ENCODE assay signal across 1 cellular context in the genomic region with DNA sequence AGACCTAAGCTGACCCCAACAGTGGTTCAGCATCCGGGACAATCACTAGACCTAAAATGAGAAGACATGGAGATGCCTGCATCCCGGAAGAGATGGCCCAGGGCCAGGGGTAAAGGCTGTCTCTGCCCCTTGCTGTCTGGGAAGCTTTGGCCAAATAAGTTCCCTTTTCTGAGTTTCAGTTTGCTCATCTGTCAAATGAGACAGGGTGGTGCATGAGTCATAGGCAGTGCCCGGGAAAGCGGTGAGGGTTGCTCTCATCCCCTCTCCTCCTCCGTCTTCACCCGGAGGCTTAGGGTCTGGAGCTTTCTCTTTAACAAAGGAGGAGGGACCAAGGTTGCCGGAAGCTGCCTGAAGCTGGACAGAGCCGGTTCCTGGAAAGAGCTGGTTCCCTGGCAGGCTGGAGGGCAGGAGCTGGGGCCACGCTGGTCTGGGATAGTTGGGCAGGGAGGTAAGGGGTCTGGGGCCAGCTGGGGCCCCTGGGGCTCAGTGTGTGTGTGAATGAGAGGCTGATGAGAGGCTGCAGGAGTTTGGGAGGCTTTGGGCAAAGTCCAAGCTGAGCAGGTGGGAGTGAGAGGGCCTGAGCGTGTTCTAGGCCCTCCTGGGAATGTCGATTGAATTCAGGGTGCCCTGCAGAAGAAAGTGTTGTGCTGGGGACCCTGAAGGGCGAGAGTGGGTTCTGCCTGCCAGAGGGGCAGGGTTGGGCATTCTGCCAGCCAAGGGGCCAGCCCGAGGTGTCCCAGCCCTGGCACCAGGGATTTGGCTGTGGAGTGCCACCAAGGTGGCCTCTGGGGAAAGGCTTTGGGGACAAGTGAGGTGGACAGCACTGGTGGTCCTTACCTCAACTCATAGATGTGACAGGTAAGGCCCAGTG.
TF ChIP-seq lines count a peak whose summit lies in the region.

A gene with protein sequence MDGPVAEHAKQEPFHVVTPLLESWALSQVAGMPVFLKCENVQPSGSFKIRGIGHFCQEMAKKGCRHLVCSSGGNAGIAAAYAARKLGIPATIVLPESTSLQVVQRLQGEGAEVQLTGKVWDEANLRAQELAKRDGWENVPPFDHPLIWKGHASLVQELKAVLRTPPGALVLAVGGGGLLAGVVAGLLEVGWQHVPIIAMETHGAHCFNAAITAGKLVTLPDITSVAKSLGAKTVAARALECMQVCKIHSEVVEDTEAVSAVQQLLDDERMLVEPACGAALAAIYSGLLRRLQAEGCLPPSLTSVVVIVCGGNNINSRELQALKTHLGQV (plus strand): TSS at position 351 of the 871 bp plus-strand sequence. CDS start 5,603 bp downstream, outside the sequence.

TF ChIP-seq in GM23338, 12 proteins besides CTCF, POLR2A, EP300 and RAD21 (continued from another document):
- TF ChIP-seq, protein P1, sequence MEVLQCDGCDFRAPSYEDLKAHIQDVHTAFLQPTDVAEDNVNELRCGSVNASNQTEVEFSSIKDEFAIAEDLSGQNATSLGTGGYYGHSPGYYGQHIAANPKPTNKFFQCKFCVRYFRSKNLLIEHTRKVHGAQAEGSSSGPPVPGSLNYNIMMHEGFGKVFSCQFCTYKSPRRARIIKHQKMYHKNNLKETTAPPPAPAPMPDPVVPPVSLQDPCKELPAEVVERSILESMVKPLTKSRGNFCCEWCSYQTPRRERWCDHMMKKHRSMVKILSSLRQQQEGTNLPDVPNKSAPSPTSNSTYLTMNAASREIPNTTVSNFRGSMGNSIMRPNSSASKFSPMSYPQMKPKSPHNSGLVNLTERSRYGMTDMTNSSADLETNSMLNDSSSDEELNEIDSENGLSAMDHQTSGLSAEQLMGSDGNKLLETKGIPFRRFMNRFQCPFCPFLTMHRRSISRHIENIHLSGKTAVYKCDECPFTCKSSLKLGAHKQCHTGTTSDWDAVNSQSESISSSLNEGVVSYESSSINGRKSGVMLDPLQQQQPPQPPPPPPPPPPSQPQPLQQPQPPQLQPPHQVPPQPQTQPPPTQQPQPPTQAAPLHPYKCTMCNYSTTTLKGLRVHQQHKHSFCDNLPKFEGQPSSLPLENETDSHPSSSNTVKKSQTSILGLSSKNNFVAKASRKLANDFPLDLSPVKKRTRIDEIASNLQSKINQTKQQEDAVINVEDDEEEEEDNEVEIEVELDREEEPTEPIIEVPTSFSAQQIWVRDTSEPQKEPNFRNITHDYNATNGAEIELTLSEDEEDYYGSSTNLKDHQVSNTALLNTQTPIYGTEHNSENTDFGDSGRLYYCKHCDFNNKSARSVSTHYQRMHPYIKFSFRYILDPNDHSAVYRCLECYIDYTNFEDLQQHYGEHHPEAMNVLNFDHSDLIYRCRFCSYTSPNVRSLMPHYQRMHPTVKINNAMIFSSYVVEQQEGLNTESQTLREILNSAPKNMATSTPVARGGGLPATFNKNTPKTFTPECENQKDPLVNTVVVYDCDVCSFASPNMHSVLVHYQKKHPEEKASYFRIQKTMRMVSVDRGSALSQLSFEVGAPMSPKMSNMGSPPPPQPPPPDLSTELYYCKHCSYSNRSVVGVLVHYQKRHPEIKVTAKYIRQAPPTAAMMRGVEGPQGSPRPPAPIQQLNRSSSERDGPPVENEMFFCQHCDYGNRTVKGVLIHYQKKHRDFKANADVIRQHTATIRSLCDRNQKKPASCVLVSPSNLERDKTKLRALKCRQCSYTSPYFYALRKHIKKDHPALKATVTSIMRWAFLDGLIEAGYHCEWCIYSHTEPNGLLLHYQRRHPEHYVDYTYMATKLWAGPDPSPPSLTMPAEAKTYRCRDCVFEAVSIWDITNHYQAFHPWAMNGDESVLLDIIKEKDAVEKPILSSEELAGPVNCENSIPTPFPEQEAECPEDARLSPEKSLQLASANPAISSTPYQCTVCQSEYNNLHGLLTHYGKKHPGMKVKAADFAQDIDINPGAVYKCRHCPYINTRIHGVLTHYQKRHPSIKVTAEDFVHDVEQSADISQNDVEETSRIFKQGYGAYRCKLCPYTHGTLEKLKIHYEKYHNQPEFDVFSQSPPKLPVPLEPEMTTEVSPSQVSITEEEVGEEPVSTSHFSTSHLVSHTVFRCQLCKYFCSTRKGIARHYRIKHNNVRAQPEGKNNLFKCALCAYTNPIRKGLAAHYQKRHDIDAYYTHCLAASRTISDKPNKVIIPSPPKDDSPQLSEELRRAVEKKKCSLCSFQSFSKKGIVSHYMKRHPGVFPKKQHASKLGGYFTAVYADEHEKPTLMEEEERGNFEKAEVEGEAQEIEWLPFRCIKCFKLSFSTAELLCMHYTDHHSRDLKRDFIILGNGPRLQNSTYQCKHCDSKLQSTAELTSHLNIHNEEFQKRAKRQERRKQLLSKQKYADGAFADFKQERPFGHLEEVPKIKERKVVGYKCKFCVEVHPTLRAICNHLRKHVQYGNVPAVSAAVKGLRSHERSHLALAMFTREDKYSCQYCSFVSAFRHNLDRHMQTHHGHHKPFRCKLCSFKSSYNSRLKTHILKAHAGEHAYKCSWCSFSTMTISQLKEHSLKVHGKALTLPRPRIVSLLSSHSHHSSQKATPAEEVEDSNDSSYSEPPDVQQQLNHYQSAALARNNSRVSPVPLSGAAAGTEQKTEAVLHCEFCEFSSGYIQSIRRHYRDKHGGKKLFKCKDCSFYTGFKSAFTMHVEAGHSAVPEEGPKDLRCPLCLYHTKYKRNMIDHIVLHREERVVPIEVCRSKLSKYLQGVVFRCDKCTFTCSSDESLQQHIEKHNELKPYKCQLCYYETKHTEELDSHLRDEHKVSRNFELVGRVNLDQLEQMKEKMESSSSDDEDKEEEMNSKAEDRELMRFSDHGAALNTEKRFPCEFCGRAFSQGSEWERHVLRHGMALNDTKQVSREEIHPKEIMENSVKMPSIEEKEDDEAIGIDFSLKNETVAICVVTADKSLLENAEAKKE (CRISPR knock-in tag; IDR thresholded peaks at IDR 0.05), result no peak
TF ChIP-seq in GM23338: peak in this region for 1.
